23 cellular contexts compared by ENCODE assay signal in the genomic region with DNA sequence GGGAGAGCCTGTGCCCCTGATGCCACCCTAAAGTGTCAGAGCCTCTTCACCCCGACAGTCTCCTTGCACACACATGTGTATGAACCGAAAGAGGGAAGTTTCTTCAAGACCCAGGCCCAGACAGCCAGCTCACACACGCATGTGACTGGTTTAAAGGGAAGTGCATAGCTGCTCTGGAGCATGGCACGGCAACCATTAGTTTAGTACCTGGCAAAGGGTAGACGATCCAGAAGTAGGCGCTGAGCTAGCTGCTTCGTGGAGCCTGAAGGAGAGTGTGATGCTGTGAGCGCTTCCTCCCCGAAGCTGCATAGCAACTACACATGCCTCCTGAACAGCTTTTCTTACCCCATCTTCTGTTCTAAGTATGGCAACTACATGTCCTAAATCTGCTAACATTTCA.
DNase-seq lines count a peak whose midpoint lies in the region; ATAC-seq and TF ChIP-seq lines count a peak whose summit lies in the region.
"Had no signal": no experiment of that assay in that cellular context is flagged by ENCODE, and none has a peak within 500 bp of the region (broad histone marks: within the 10 kb centered on the region; RNA-seq: fewer than 3 reads in every experiment).

No MANE protein-coding gene starts in this region.

- peak overlapping the region; percentile 47 for H3K27ac Mint-ChIP-seq in dendritic cell treated with granulocyte-macrophage colony-stimulating factor and Interleukin-4, amounts not matched to agents 40 ng/mL and 50 ng/mL, for 4 days
- H3K27ac Mint-ChIP-seq: CD4-positive, CD25-positive, alpha-beta regulatory T cell; GM23338; T-helper 17 cell had no signal

- no peak for TF ChIP-seq CTCF in HL-60 (IDR thresholded peaks at IDR 0.05; ENCODE audit: insufficient read depth, low read length)

- intact Hi-C loops in dendritic cell treated with granulocyte-macrophage colony-stimulating factor and Interleukin-4, amounts not matched to agents 40 ng/mL and 50 ng/mL, for 4 days (cut with micrococcal nuclease) = no loop called here

- H3K36me3 Mint-ChIP-seq in dendritic cell treated with granulocyte-macrophage colony-stimulating factor and Interleukin-4, amounts not matched to agents 40 ng/mL and 50 ng/mL, for 4 days (ENCODE audit: low read depth) = no peaks in the 10 kb centered on the region
- no peaks in the 10 kb centered on the region for H3K36me3 Mint-ChIP-seq in activated T-cell treated with anti-CD3 and anti-CD28 coated beads, Interleukin-2, amount 50 U/mL, for 4 hours (ENCODE audit: insufficient read depth)
- H3K36me3 Mint-ChIP-seq: CD4-positive, CD25-positive, alpha-beta regulatory T cell had no signal

- DNase-seq in HL-60 (ENCODE audit: low read depth in 1 of 2, low spot score in 1 of 2) (peak; percentile 12 to 78), NOMO-1 treated with dmso at 0.1 percent for 144 hours (lab: John Stamatoyannopoulos, UW; ENCODE audit: unreplicated experiment) (peak; percentile 39), superior temporal gyrus (ENCODE audit: extremely low spot score) (peak; percentile 21), Kasumi-1 (lab: John Stamatoyannopoulos, UW) (no peak), NCI-H524 treated with DMSO at 0.1 percent for 48 hours (lab: John Stamatoyannopoulos, UW) (no peak)
- no peak for DNase-seq in activated T-cell treated with anti-CD3 and anti-CD28 coated beads, Interleukin-2, amount 50 U/mL, for 4 hours
- DNase-seq: ACHN; CD4-positive, CD25-positive, alpha-beta regulatory T cell; GF-D8; NCI-H1105; NCI-H1694 treated with DMSO at 0.1 percent for 48 hours; NCI-H748 treated with DMSO at 0.1 percent for 48 hours; NK-92 treated with Interleukin-12 subunit alpha and Interleukin-12 subunit beta, amount 100 ng/mL, for 24 hours; SIG-M5; T-helper 17 cell had no signal

- H3K4me1 Mint-ChIP-seq in dendritic cell treated with granulocyte-macrophage colony-stimulating factor and Interleukin-4, amounts not matched to agents 40 ng/mL and 50 ng/mL, for 4 days (ENCODE audit: low read depth) = peaks cover 27% of the 10 kb centered on the region
- H3K4me1 Mint-ChIP-seq in activated T-cell treated with anti-CD3 and anti-CD28 coated beads, Interleukin-2, amount 50 U/mL, for 4 hours (ENCODE audit: low read depth) = no peaks in the 10 kb centered on the region

- no peaks in the 10 kb centered on the region for H3K9me3 Mint-ChIP-seq in dendritic cell treated with granulocyte-macrophage colony-stimulating factor and Interleukin-4, amounts not matched to agents 40 ng/mL and 50 ng/mL, for 4 days
- no peaks in the 10 kb centered on the region for H3K9me3 Mint-ChIP-seq in activated T-cell treated with anti-CD3 and anti-CD28 coated beads, Interleukin-2, amount 50 U/mL, for 4 hours
- H3K9me3 Mint-ChIP-seq: CD4-positive, CD25-positive, alpha-beta regulatory T cell; GM23338 had no signal

- no peak overlapping the region for H3K4me3 Mint-ChIP-seq in dendritic cell treated with granulocyte-macrophage colony-stimulating factor and Interleukin-4, amounts not matched to agents 40 ng/mL and 50 ng/mL, for 4 days
- no peak overlapping the region for H3K4me3 Mint-ChIP-seq in activated T-cell treated with anti-CD3 and anti-CD28 coated beads, Interleukin-2, amount 50 U/mL, for 4 hours
- H3K4me3 Mint-ChIP-seq: CD4-positive, CD25-positive, alpha-beta regulatory T cell; GM23338; T-helper 17 cell had no signal

- ATAC-seq in activated T-cell treated with anti-CD3 and anti-CD28 coated beads, Interleukin-2, amount 50 U/mL, for 4 hours = no peak
- ATAC-seq: GM12878, GM23338, HCT116, K562, SK-N-SH treated with all-trans-retinoic acid at 6 μM for 48 hours, T-helper 17 cell had no signal

- no peak overlapping the region for H3K27ac ChIP-seq in HL-60 (replicated peaks)
- H3K27ac ChIP-seq: PC-9, RWPE1 had no signal

- H3K27me3 Mint-ChIP-seq in dendritic cell treated with granulocyte-macrophage colony-stimulating factor and Interleukin-4, amounts not matched to agents 40 ng/mL and 50 ng/mL, for 4 days = peaks cover 30% of the 10 kb centered on the region
- peaks cover 39% of the 10 kb centered on the region for H3K27me3 Mint-ChIP-seq in activated T-cell treated with anti-CD3 and anti-CD28 coated beads, Interleukin-2, amount 50 U/mL, for 4 hours (ENCODE audit: low read depth)

- no peak overlapping the region for H3K4me3 ChIP-seq in HL-60 (replicated peaks; ENCODE audit: insufficient read depth, low read length)
- H3K4me3 ChIP-seq: GM12878, GM23338, K562, PC-9 had no signal

- no peaks in the 10 kb centered on the region for H3K27me3 ChIP-seq in HL-60 (ENCODE audit: insufficient read depth, poor library complexity, severe bottlenecking)

Comparison
In these comparisons a context has a peak if more than half of its experiments do, and no peak if none do; other contexts are left out.
1. DNase-seq: peak in HL-60 (2 of 2), NOMO-1 treated with dmso at 0.1 percent for 144 hours (single experiment) and superior temporal gyrus (single experiment); none in Kasumi-1 (0 of 2), activated T-cell treated with anti-CD3 and anti-CD28 coated beads, Interleukin-2, amount 50 U/mL, for 4 hours (single experiment) and NCI-H524 treated with DMSO at 0.1 percent for 48 hours (single experiment).